In the genomic region with DNA sequence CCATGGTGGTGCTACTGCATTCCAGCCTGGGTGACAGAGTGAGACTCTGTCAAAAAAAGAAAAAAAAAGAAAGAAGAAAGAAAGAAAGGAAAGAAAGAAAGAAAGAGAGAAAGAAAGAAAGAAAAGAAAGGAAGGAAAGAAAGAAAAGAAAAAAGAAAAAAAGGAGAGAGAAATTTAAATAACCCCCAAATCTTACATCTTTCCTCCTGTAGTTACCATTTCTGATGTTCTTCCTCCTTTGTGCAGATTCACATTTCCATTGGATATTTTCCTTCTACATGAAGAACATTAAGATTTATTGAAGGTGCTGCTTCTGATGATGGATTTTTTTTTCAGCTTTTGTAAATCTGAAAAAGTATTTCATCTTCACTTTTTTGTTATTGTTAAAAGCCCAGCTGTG, we compare ENCODE assay signal across 6 cellular contexts.
"Had no signal": no experiment of that assay in that cellular context is flagged by ENCODE, and none has a peak within 500 bp of the region (broad histone marks: within the 10 kb centered on the region; RNA-seq: fewer than 3 reads in every experiment).

No MANE protein-coding gene starts in this region.

- FAIRE-seq: HTR-8/SVneo had no signal

- H3K4me2 ChIP-seq: KMS-11 had no signal

- H3K27ac ChIP-seq: HL-60, KMS-11 had no signal

- DNase-seq: IMR-90, KBM-7, KG1 had no signal

- H3K9ac ChIP-seq: KMS-11 had no signal
